1 cellular context compared by ENCODE assay signal in genomic region chr16:3305109-3306068, GRCh38.
TF ChIP-seq lines count a peak whose summit lies in the region.

TSS of gene TIGD7 (minus strand) at chr16:3305430. CDS start at chr16:3300614, 4,816 bp downstream.
TSS of gene ZNF75A (plus strand) at chr16:3305497. CDS start at chr16:3308429, 2,932 bp downstream.

TF ChIP-seq in K562, 482 proteins besides CTCF, POLR2A, EP300 and RAD21 (continued from another document and continues in another):
- TF ChIP-seq, protein P1, sequence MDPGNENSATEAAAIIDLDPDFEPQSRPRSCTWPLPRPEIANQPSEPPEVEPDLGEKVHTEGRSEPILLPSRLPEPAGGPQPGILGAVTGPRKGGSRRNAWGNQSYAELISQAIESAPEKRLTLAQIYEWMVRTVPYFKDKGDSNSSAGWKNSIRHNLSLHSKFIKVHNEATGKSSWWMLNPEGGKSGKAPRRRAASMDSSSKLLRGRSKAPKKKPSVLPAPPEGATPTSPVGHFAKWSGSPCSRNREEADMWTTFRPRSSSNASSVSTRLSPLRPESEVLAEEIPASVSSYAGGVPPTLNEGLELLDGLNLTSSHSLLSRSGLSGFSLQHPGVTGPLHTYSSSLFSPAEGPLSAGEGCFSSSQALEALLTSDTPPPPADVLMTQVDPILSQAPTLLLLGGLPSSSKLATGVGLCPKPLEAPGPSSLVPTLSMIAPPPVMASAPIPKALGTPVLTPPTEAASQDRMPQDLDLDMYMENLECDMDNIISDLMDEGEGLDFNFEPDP (CRISPR knock-in tag; IDR thresholded peaks at IDR 0.05) = no peak
- TF ChIP-seq KAT7 (CRISPR knock-in tag; IDR thresholded peaks at IDR 0.05; ENCODE audit: borderline replicate concordance) (0 out of 2 replicates have a peak, but pooled peaks have one; percentile 28), NFIX (CRISPR knock-in tag; IDR thresholded peaks at IDR 0.05; ENCODE audit: low read depth) (no peak), RBBP5 (IDR thresholded peaks at IDR 0.05; ENCODE audit: borderline replicate concordance, insufficient read depth, low read length, poor library complexity, severe bottlenecking) (no peak), CSDE1 (IDR thresholded peaks at IDR 0.05) (no peak), ZNF551 (CRISPR knock-in tag; IDR thresholded peaks at IDR 0.05) (no peak), ZSCAN29 (IDR thresholded peaks at IDR 0.05) (no peak), KDM4B (IDR thresholded peaks at IDR 0.05; ENCODE audit: borderline replicate concordance in 2 of 2, low read depth in 1 of 2) (no peak), HEY1 (CRISPR knock-in tag; IDR thresholded peaks at IDR 0.05; ENCODE audit: borderline replicate concordance) (no peak), DACH1 (IDR thresholded peaks at IDR 0.05; ENCODE audit: partially characterized antibody) (no peak), FOSL1 (tag; conservative IDR thresholded peaks at IDR 0.05) (peak; percentile 25), ZNF217 (CRISPR knock-in tag; IDR thresholded peaks at IDR 0.05) (no peak), ZNF23 (CRISPR knock-in tag; IDR thresholded peaks at IDR 0.05) (no peak), NFE2 (IDR thresholded peaks at IDR 0.05; ENCODE audit: low read depth) (no peak), PRPF4 (IDR thresholded peaks at IDR 0.05; ENCODE audit: insufficient read depth, low read depth, low read length, poor library complexity, severe bottlenecking) (no peak), EGR1 (conservative IDR thresholded peaks at IDR 0.05) (peak; percentile 74), MYC (IDR thresholded peaks at IDR 0.05; ENCODE audit: low read depth, low read length) (peak; percentile 76), MYC (CRISPR knock-in tag; IDR thresholded peaks at IDR 0.05; ENCODE audit: borderline replicate concordance, low read depth) (peak; percentile 60; the same call in 1 of the 2 replicates), LEF1 (IDR thresholded peaks at IDR 0.05) (no peak), FOS (IDR thresholded peaks at IDR 0.05; ENCODE audit: extremely low read depth, insufficient read length) (no peak), ZNF316 (IDR thresholded peaks at IDR 0.05) (no peak), HDAC3 (IDR thresholded peaks at IDR 0.05; ENCODE audit: borderline replicate concordance, partially characterized antibody) (no peak), ZFX (CRISPR knock-in tag; IDR thresholded peaks at IDR 0.05) (peak; percentile 98), MLX (CRISPR knock-in tag; conservative IDR thresholded peaks at IDR 0.05) (no peak), ZNF717 (CRISPR knock-in tag; IDR thresholded peaks at IDR 0.05) (no peak), ZZZ3 (IDR thresholded peaks at IDR 0.05) (no peak), MXD1 (CRISPR knock-in tag; IDR thresholded peaks at IDR 0.05; ENCODE audit: borderline replicate concordance, poor library complexity, severe bottlenecking) (no peak), PHF8 (IDR thresholded peaks at IDR 0.05; ENCODE audit: borderline replicate concordance, low read length) (peak; percentile 99), ZNF655 (CRISPR knock-in tag; IDR thresholded peaks at IDR 0.05) (no peak), ZSCAN32 (CRISPR knock-in tag; IDR thresholded peaks at IDR 0.05) (no peak), NFATC3 (IDR thresholded peaks at IDR 0.05) (no peak), ZNF778 (CRISPR knock-in tag; IDR thresholded peaks at IDR 0.05) (no peak), STAT5B (CRISPR knock-in tag; IDR thresholded peaks at IDR 0.05) (no peak), E2F5 (CRISPR knock-in tag; IDR thresholded peaks at IDR 0.05) (peak; percentile 39; the same call in 1 of the 2 replicates), PYGO2 (tag; IDR thresholded peaks at IDR 0.05) (no peak), CCAR2 (IDR thresholded peaks at IDR 0.05; ENCODE audit: low read depth, low read length) (no peak), POLR2B (IDR thresholded peaks at IDR 0.05; ENCODE audit: low read depth, partially characterized antibody) (peak; percentile 80), ZNF695 (CRISPR knock-in tag; IDR thresholded peaks at IDR 0.05) (no peak), VEZF1 (CRISPR knock-in tag; IDR thresholded peaks at IDR 0.05) (peak; percentile 51), NELFE (IDR thresholded peaks at IDR 0.05; ENCODE audit: insufficient read depth, insufficient read length) (no peak), BRD4 (IDR thresholded peaks at IDR 0.05) (0 out of 2 replicates have a peak, but pooled peaks have one; percentile 69), ZNF589 (CRISPR knock-in tag; IDR thresholded peaks at IDR 0.05; ENCODE audit: low read depth) (no peak), JUN (IDR thresholded peaks at IDR 0.05; ENCODE audit: borderline replicate concordance, low read depth, low read length) (peak; percentile 72; the same call in 1 of the 2 replicates), JUN (CRISPR knock-in tag; IDR thresholded peaks at IDR 0.05; ENCODE audit: borderline replicate concordance) (peak; percentile 82; the same call in 1 of the 2 replicates), DPF2 (IDR thresholded peaks at IDR 0.05) (no peak), ZNF253 (CRISPR knock-in tag; conservative IDR thresholded peaks at IDR 0.05) (no peak), KLF1 (tag; IDR thresholded peaks at IDR 0.05) (no peak)
- TF ChIP-seq, protein P2, sequence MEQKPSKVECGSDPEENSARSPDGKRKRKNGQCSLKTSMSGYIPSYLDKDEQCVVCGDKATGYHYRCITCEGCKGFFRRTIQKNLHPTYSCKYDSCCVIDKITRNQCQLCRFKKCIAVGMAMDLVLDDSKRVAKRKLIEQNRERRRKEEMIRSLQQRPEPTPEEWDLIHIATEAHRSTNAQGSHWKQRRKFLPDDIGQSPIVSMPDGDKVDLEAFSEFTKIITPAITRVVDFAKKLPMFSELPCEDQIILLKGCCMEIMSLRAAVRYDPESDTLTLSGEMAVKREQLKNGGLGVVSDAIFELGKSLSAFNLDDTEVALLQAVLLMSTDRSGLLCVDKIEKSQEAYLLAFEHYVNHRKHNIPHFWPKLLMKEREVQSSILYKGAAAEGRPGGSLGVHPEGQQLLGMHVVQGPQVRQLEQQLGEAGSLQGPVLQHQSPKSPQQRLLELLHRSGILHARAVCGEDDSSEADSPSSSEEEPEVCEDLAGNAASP (IDR thresholded peaks at IDR 0.05) = no peak
- TF ChIP-seq, protein P3, sequence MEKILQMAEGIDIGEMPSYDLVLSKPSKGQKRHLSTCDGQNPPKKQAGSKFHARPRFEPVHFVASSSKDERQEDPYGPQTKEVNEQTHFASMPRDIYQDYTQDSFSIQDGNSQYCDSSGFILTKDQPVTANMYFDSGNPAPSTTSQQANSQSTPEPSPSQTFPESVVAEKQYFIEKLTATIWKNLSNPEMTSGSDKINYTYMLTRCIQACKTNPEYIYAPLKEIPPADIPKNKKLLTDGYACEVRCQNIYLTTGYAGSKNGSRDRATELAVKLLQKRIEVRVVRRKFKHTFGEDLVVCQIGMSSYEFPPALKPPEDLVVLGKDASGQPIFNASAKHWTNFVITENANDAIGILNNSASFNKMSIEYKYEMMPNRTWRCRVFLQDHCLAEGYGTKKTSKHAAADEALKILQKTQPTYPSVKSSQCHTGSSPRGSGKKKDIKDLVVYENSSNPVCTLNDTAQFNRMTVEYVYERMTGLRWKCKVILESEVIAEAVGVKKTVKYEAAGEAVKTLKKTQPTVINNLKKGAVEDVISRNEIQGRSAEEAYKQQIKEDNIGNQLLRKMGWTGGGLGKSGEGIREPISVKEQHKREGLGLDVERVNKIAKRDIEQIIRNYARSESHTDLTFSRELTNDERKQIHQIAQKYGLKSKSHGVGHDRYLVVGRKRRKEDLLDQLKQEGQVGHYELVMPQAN (IDR thresholded peaks at IDR 0.05; ENCODE audit: borderline replicate concordance) = peak; percentile 50; the same call in 1 of the 2 replicates
- TF ChIP-seq, protein P4, sequence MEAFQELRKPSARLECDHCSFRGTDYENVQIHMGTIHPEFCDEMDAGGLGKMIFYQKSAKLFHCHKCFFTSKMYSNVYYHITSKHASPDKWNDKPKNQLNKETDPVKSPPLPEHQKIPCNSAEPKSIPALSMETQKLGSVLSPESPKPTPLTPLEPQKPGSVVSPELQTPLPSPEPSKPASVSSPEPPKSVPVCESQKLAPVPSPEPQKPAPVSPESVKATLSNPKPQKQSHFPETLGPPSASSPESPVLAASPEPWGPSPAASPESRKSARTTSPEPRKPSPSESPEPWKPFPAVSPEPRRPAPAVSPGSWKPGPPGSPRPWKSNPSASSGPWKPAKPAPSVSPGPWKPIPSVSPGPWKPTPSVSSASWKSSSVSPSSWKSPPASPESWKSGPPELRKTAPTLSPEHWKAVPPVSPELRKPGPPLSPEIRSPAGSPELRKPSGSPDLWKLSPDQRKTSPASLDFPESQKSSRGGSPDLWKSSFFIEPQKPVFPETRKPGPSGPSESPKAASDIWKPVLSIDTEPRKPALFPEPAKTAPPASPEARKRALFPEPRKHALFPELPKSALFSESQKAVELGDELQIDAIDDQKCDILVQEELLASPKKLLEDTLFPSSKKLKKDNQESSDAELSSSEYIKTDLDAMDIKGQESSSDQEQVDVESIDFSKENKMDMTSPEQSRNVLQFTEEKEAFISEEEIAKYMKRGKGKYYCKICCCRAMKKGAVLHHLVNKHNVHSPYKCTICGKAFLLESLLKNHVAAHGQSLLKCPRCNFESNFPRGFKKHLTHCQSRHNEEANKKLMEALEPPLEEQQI (IDR thresholded peaks at IDR 0.05) = no peak
- TF ChIP-seq, protein P5, sequence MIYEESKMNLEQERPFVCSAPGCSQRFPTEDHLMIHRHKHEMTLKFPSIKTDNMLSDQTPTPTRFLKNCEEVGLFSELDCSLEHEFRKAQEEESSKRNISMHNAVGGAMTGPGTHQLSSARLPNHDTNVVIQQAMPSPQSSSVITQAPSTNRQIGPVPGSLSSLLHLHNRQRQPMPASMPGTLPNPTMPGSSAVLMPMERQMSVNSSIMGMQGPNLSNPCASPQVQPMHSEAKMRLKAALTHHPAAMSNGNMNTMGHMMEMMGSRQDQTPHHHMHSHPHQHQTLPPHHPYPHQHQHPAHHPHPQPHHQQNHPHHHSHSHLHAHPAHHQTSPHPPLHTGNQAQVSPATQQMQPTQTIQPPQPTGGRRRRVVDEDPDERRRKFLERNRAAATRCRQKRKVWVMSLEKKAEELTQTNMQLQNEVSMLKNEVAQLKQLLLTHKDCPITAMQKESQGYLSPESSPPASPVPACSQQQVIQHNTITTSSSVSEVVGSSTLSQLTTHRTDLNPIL (CRISPR knock-in tag; IDR thresholded peaks at IDR 0.05) = no peak
- TF ChIP-seq, protein P6, sequence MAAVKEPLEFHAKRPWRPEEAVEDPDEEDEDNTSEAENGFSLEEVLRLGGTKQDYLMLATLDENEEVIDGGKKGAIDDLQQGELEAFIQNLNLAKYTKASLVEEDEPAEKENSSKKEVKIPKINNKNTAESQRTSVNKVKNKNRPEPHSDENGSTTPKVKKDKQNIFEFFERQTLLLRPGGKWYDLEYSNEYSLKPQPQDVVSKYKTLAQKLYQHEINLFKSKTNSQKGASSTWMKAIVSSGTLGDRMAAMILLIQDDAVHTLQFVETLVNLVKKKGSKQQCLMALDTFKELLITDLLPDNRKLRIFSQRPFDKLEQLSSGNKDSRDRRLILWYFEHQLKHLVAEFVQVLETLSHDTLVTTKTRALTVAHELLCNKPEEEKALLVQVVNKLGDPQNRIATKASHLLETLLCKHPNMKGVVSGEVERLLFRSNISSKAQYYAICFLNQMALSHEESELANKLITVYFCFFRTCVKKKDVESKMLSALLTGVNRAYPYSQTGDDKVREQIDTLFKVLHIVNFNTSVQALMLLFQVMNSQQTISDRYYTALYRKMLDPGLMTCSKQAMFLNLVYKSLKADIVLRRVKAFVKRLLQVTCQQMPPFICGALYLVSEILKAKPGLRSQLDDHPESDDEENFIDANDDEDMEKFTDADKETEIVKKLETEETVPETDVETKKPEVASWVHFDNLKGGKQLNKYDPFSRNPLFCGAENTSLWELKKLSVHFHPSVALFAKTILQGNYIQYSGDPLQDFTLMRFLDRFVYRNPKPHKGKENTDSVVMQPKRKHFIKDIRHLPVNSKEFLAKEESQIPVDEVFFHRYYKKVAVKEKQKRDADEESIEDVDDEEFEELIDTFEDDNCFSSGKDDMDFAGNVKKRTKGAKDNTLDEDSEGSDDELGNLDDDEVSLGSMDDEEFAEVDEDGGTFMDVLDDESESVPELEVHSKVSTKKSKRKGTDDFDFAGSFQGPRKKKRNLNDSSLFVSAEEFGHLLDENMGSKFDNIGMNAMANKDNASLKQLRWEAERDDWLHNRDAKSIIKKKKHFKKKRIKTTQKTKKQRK (IDR thresholded peaks at IDR 0.05; ENCODE audit: borderline replicate concordance, low read depth, low read length) = no peak
